ENCODE assay signal across 1 cellular context in genomic region chr7:55534262-55534915, GRCh38.
TF ChIP-seq lines count a peak whose summit lies in the region.

No MANE protein-coding gene starts in this region.

TF ChIP-seq in GM12878, 131 proteins besides CTCF, POLR2A, EP300 and RAD21 (continued from another document and continues in another):
- 0 out of 2 replicates have a peak, but pooled peaks have one; percentile 39 for TF ChIP-seq IRF5 (IDR thresholded peaks at IDR 0.05; ENCODE audit: borderline replicate concordance)
- no peak for TF ChIP-seq BRCA1 (IDR thresholded peaks at IDR 0.05; ENCODE audit: low read depth, low read length)
- peak; percentile 97 for TF ChIP-seq ATF7 (IDR thresholded peaks at IDR 0.05; ENCODE audit: low read depth)
- TF ChIP-seq MXI1 (IDR thresholded peaks at IDR 0.05; ENCODE audit: low read depth, low read length) = peak; percentile 69
- TF ChIP-seq FOS (IDR thresholded peaks at IDR 0.05; ENCODE audit: borderline replicate concordance, extremely low read depth, insufficient read length) = no peak
- peak; percentile 97 for TF ChIP-seq GATAD2B (conservative IDR thresholded peaks at IDR 0.05; ENCODE audit: low read depth)
- TF ChIP-seq, protein P1, sequence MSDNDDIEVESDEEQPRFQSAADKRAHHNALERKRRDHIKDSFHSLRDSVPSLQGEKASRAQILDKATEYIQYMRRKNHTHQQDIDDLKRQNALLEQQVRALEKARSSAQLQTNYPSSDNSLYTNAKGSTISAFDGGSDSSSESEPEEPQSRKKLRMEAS (IDR thresholded peaks at IDR 0.05; ENCODE audit: low read depth, low read length) = peak; percentile 89
- TF ChIP-seq YY1 (IDR thresholded peaks at IDR 0.05; ENCODE audit: low read depth, low read length) = peak; percentile 76; the same call in 1 of the 2 replicates
- TF ChIP-seq YBX1 (IDR thresholded peaks at IDR 0.05) = no peak
- TF ChIP-seq EGR1 (IDR thresholded peaks at IDR 0.05; ENCODE audit: borderline replicate concordance in 1 of 2, low read depth in 2 of 2, low read length in 2 of 2) = peak in 1 of 2 experiments; percentile 87; a peak in 2 of 3 replicates
- TF ChIP-seq DPF2 (IDR thresholded peaks at IDR 0.05) = peak; percentile 100
- peak; percentile 99 for TF ChIP-seq ZBED1 (IDR thresholded peaks at IDR 0.05; ENCODE audit: borderline replicate concordance)
- peak; percentile 99 to 100 for TF ChIP-seq IKZF2 (IDR thresholded peaks at IDR 0.05)
- TF ChIP-seq NFIC (IDR thresholded peaks at IDR 0.05; ENCODE audit: low read depth, low read length) = no peak
- TF ChIP-seq KDM1A (IDR thresholded peaks at IDR 0.05; ENCODE audit: borderline replicate concordance) = no peak
- TF ChIP-seq PML (IDR thresholded peaks at IDR 0.05; ENCODE audit: low read length) = no peak
- TF ChIP-seq RFX5 (IDR thresholded peaks at IDR 0.05; ENCODE audit: low read depth, low read length) = no peak
- peak; percentile 96 for TF ChIP-seq KLF5 (IDR thresholded peaks at IDR 0.05; ENCODE audit: partially characterized antibody)
- no peak for TF ChIP-seq NFYA (IDR thresholded peaks at IDR 0.05; ENCODE audit: borderline replicate concordance, low read depth, low read length)
- TF ChIP-seq ZNF687 (IDR thresholded peaks at IDR 0.05) = peak; percentile 87; the same call in 1 of the 2 replicates
- peak; percentile 99 for TF ChIP-seq TCF12 (IDR thresholded peaks at IDR 0.05; ENCODE audit: low read depth, low read length)
- peak; percentile 100 for TF ChIP-seq IRF4 (IDR thresholded peaks at IDR 0.05; ENCODE audit: low read depth, low read length)
- TF ChIP-seq JUNB (IDR thresholded peaks at IDR 0.05) = peak; percentile 100
- 0 out of 2 replicates have a peak, but pooled peaks have one; percentile 32 for TF ChIP-seq WRNIP1 (IDR thresholded peaks at IDR 0.05; ENCODE audit: borderline replicate concordance, low read depth, low read length)
- no peak for TF ChIP-seq CREB1 (IDR thresholded peaks at IDR 0.05; ENCODE audit: low read depth)
- peak; percentile 89 to 91 for TF ChIP-seq BHLHE40 (IDR thresholded peaks at IDR 0.05; ENCODE audit: borderline replicate concordance in 1 of 2, low read depth in 2 of 2, low read length in 1 of 2)
- TF ChIP-seq STAT3 (IDR thresholded peaks at IDR 0.05; ENCODE audit: low read depth, low read length) = peak; percentile 91
- no peak for TF ChIP-seq FOXM1 (IDR thresholded peaks at IDR 0.05; ENCODE audit: low read depth, low read length)
- TF ChIP-seq ZNF274 (IDR thresholded peaks at IDR 0.05; ENCODE audit: insufficient read depth, insufficient read length) = no peak
- TF ChIP-seq NR2F1 (conservative IDR thresholded peaks at IDR 0.05) = peak; percentile 98
- TF ChIP-seq CHD1 (IDR thresholded peaks at IDR 0.05; ENCODE audit: low read depth, low read length) = 0 out of 2 replicates have a peak, but pooled peaks have one; percentile 26
- TF ChIP-seq TARDBP (IDR thresholded peaks at IDR 0.05; ENCODE audit: borderline replicate concordance) = peak; percentile 91
- no peak for TF ChIP-seq EZH2 (IDR thresholded peaks at IDR 0.05; ENCODE audit: borderline replicate concordance, control insufficient read depth, low read depth, low read length)
- TF ChIP-seq PAX8 (IDR thresholded peaks at IDR 0.05) = no peak
- TF ChIP-seq ZSCAN29 (IDR thresholded peaks at IDR 0.05) = peak; percentile 80; the same call in 1 of the 2 replicates
- no peak for TF ChIP-seq FOXK2 (IDR thresholded peaks at IDR 0.05)
- TF ChIP-seq, protein P2, sequence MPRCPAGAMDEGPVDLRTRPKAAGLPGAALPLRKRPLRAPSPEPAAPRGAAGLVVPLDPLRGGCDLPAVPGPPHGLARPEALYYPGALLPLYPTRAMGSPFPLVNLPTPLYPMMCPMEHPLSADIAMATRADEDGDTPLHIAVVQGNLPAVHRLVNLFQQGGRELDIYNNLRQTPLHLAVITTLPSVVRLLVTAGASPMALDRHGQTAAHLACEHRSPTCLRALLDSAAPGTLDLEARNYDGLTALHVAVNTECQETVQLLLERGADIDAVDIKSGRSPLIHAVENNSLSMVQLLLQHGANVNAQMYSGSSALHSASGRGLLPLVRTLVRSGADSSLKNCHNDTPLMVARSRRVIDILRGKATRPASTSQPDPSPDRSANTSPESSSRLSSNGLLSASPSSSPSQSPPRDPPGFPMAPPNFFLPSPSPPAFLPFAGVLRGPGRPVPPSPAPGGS (IDR thresholded peaks at IDR 0.05; ENCODE audit: borderline replicate concordance, insufficient read depth, low read depth, low read length, poor library complexity, severe bottlenecking) = peak; percentile 100
- no peak; the same call in 1 of the 2 replicates for TF ChIP-seq USF2 (IDR thresholded peaks at IDR 0.05; ENCODE audit: borderline replicate concordance, low read depth, low read length)
- TF ChIP-seq SMAD5 (IDR thresholded peaks at IDR 0.05; ENCODE audit: low read depth) = peak; percentile 71; the same call in 1 of the 2 replicates
- peak in 1 of 2 experiments; percentile 90; a peak in 2 of 4 replicates for TF ChIP-seq SRF (IDR thresholded peaks at IDR 0.05; ENCODE audit: low read depth in 2 of 2, low read length in 2 of 2)
- no peak for TF ChIP-seq NR2C1 (IDR thresholded peaks at IDR 0.05)
- TF ChIP-seq CBX3 (IDR thresholded peaks at IDR 0.05; ENCODE audit: borderline replicate concordance, low read depth) = no peak
- TF ChIP-seq ZNF384 (IDR thresholded peaks at IDR 0.05; ENCODE audit: borderline replicate concordance, low read depth, low read length) = no peak; the same call in 1 of the 2 replicates
- peak in 1 of 2 experiments; percentile 46; a peak in 1 of 4 replicates for TF ChIP-seq CEBPB (IDR thresholded peaks at IDR 0.05; ENCODE audit: borderline replicate concordance in 1 of 2, low read depth in 2 of 2, low read length in 2 of 2)
- TF ChIP-seq HDGF (IDR thresholded peaks at IDR 0.05) = peak; percentile 93
- TF ChIP-seq RUNX3 (IDR thresholded peaks at IDR 0.05; ENCODE audit: low read length) = no peak
- TF ChIP-seq GABPA (IDR thresholded peaks at IDR 0.05; ENCODE audit: low read depth) = no peak
- TF ChIP-seq PAX5 (IDR thresholded peaks at IDR 0.05; ENCODE audit: borderline replicate concordance, low read depth, low read length) = peak; percentile 99
- peak; percentile 66 for TF ChIP-seq PBX3 (IDR thresholded peaks at IDR 0.05; ENCODE audit: insufficient replicate concordance, low read depth, low read length)
- peak; percentile 98 for TF ChIP-seq EED (IDR thresholded peaks at IDR 0.05; ENCODE audit: low read depth)
- TF ChIP-seq RCOR1 (conservative IDR thresholded peaks at IDR 0.05; ENCODE audit: low read depth, low read length) = peak; percentile 84; the same call in 1 of the 2 replicates
- no peak for TF ChIP-seq SUPT20H (IDR thresholded peaks at IDR 0.05; ENCODE audit: borderline replicate concordance, control insufficient read depth, low read depth, low read length)
- TF ChIP-seq IKZF1 (conservative IDR thresholded peaks at IDR 0.05) = peak; percentile 100
- TF ChIP-seq MYB (IDR thresholded peaks at IDR 0.05; ENCODE audit: borderline replicate concordance, low read depth, low read length) = peak; percentile 94
- TF ChIP-seq, protein P3, sequence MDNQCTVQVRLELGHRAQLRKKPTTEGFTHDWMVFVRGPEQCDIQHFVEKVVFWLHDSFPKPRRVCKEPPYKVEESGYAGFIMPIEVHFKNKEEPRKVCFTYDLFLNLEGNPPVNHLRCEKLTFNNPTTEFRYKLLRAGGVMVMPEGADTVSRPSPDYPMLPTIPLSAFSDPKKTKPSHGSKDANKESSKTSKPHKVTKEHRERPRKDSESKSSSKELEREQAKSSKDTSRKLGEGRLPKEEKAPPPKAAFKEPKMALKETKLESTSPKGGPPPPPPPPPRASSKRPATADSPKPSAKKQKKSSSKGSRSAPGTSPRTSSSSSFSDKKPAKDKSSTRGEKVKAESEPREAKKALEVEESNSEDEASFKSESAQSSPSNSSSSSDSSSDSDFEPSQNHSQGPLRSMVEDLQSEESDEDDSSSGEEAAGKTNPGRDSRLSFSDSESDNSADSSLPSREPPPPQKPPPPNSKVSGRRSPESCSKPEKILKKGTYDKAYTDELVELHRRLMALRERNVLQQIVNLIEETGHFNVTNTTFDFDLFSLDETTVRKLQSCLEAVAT (IDR thresholded peaks at IDR 0.05) = peak; percentile 92
- peak; percentile 97 for TF ChIP-seq POU2F2 (IDR thresholded peaks at IDR 0.05; ENCODE audit: borderline replicate concordance, low read depth, low read length)
- peak; percentile 99 for TF ChIP-seq JUND (IDR thresholded peaks at IDR 0.05; ENCODE audit: low read depth, low read length)
- peak; percentile 91; the same call in 1 of the 2 replicates for TF ChIP-seq SIN3A (IDR thresholded peaks at IDR 0.05; ENCODE audit: low read depth, low read length)
- peak; percentile 97 for TF ChIP-seq BMI1 (IDR thresholded peaks at IDR 0.05; ENCODE audit: borderline replicate concordance)
- TF ChIP-seq SREBF2 (IDR thresholded peaks at IDR 0.05; ENCODE audit: low read length) = peak; percentile 50; the same call in 1 of the 2 replicates
- no peak for TF ChIP-seq POLR2AphosphoS2 (IDR thresholded peaks at IDR 0.05; ENCODE audit: low read depth, low read length)
- TF ChIP-seq SP1 (IDR thresholded peaks at IDR 0.05; ENCODE audit: low read depth, low read length) = peak; percentile 95
- no peak for TF ChIP-seq ATF3 (IDR thresholded peaks at IDR 0.05; ENCODE audit: borderline replicate concordance, extremely low read depth, low read depth, low read length)
- TF ChIP-seq SPI1 (IDR thresholded peaks at IDR 0.05; ENCODE audit: borderline replicate concordance, insufficient read depth, low read depth, low read length) = peak; percentile 99
- peak; percentile 76 for TF ChIP-seq MYC (IDR thresholded peaks at IDR 0.05; ENCODE audit: insufficient read depth, insufficient read length, insufficient replicate concordance, low read length, severe bottlenecking)
